Comparison of ENCODE assay signal across 10 cellular contexts in the genomic region with DNA sequence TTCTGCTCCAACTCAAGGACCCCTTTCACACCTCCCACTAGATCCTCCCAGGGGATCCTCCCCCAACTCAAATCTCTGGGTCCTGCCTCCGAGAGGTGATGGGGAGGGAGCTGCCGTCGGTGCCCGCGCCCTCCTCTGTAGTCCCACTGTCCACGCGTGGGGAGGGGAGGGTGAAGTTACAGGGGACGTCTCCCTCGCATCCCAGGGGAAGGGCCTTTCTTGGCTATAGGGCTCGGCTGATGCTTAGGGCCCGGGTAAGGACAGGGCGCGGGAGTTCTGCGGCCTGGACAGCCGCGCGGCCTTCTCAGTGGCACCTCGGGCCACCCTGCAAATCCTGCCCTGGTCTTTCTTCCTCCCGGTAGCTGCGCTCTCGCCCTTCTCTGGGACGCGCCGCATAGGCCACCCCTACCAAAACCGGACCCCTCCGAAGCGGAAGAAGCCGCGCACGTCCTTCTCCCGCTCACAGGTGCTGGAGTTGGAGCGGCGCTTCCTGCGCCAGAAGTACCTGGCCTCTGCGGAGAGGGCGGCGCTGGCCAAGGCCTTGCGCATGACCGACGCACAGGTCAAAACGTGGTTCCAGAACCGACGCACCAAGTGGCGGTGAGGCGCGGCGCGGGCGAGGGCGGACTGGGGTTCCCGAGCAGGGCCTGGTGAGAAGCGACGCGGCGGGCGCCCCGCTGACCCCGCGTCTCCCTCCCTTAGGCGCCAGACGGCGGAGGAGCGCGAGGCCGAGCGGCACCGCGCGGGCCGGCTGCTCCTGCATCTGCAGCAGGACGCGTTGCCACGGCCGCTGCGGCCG. TPM values are rescaled to one million over a fixed set of nuclear protein-coding genes. Genes with fewer than 3 reads are reported as not detected.
DNase-seq lines count a peak whose midpoint lies in the region; ATAC-seq and TF ChIP-seq lines count a peak whose summit lies in the region.
"Had no signal": no experiment of that assay in that cellular context is flagged by ENCODE, and none has a peak within 500 bp of the region (broad histone marks: within the 10 kb centered on the region; RNA-seq: fewer than 3 reads in every experiment).

No MANE protein-coding gene starts in this region.

- no peaks in the 10 kb centered on the region for H3K4me1 ChIP-seq in RWPE2 (ENCODE audit: insufficient read depth, poor library complexity, severe bottlenecking)
- peaks cover 0 to 31% of the 10 kb centered on the region in 2 donors for H3K4me1 ChIP-seq in right atrium auricular region
- H3K4me1 ChIP-seq in sigmoid colon: peaks cover 0 to 36% (median 29%) of the 10 kb centered on the region in 4 donors

- TF ChIP-seq POLR2A in sigmoid colon (IDR thresholded peaks at IDR 0.05): no peak

- H3K9me3 ChIP-seq in RWPE2 (ENCODE audit: severe bottlenecking) (no peaks in the 10 kb centered on the region), right atrium auricular region (no peaks in the 10 kb centered on the region), sigmoid colon (no peaks in the 10 kb centered on the region)

- intact Hi-C loops in sigmoid colon (cut with DNase I): no loop called here

- no peaks in the 10 kb centered on the region for H3K36me3 ChIP-seq in RWPE2 (ENCODE audit: low read depth)
- H3K36me3 ChIP-seq in right atrium auricular region: no peaks in the 10 kb centered on the region
- no peaks in the 10 kb centered on the region for H3K36me3 ChIP-seq in sigmoid colon

- TF ChIP-seq EP300 in sigmoid colon (IDR thresholded peaks at IDR 0.05): no peak

- TF ChIP-seq CTCF in RWPE2 (IDR thresholded peaks at IDR 0.05; ENCODE audit: poor library complexity, severe bottlenecking) (no peak), right atrium auricular region (IDR thresholded peaks at IDR 0.05) (no peak), sigmoid colon (IDR thresholded peaks at IDR 0.05) (no peak)

- H3K27ac ChIP-seq in RWPE2 (ENCODE audit: poor library complexity, severe bottlenecking) (no peak overlapping the region), right atrium auricular region (no peak overlapping the region), sigmoid colon (no peak overlapping the region)
- H3K27ac ChIP-seq: KMS-11 had no signal

- WGBS in sigmoid colon, 2 donors: 4 to 6% methylated on average over 76 of the region's 76 CpGs

- DNase-seq in RWPE2 (ENCODE audit: low spot score) (peak; percentile 42), right atrium auricular region (ENCODE audit: low spot score) (no peak), sigmoid colon (peak; percentile 56), Ammon's horn (ENCODE audit: low spot score) (no peak), AG08395 (ENCODE audit: low spot score) (no peak), NCI-H526 (lab: John Stamatoyannopoulos, UW) (no peak)

- ATAC-seq in GM18907 (IDR thresholded peaks at IDR 0.05; ENCODE audit: unreplicated experiment) (peak; percentile 14), RWPE2 (ENCODE audit: low read depth) (no peak), GM18861 (IDR thresholded peaks at IDR 0.05; ENCODE audit: unreplicated experiment) (no peak)

- H3K27me3 ChIP-seq in RWPE2 (ENCODE audit: insufficient read depth, poor library complexity, severe bottlenecking) (peaks cover 85% of the 10 kb centered on the region), right atrium auricular region (peaks cover 42 to 64% of the 10 kb centered on the region in 2 donors), sigmoid colon (peaks cover 51 to 100% (median 93%) of the 10 kb centered on the region in 3 donors)

- no peak overlapping the region for H3K4me3 ChIP-seq in RWPE2 (ENCODE audit: severe bottlenecking)
- peak overlapping the region; percentile 3 to 44 for H3K4me3 ChIP-seq in right atrium auricular region
- peak overlapping the region in 3 of 4 donors; percentile 25 to 40 (median 26) for H3K4me3 ChIP-seq in sigmoid colon

RNA-seq across cellular contexts. Expression of gene TLX2, which starts 1.2 kb away (rescaled TPM):
- not detected for total RNA-seq in right atrium auricular region
- 1 to 10 TPM; 1.2 to 2.5 (median 1.8) TPM for total RNA-seq in sigmoid colon
- 1 to 10 TPM in 1 of 3 donors, not detected in 2; 1.0 TPM for polyA plus RNA-seq in sigmoid colon
- total RNA-seq: epithelial cell of proximal tubule had no signal

RNA-seq across cellular contexts. Expression of gene PCGF1, which starts 8.0 kb away (rescaled TPM):
- 10 to 100 TPM; 15.2 to 19.0 TPM for total RNA-seq in right atrium auricular region
- total RNA-seq in sigmoid colon: 10 to 100 TPM in 3 of 4 donors, 1 to 10 TPM in 1; 8.9 to 22.8 (median 16.0) TPM
- polyA plus RNA-seq in sigmoid colon: 10 to 100 TPM; 12.6 to 22.8 (median 15.7) TPM

RNA-seq across cellular contexts. Expression of gene DQX1, which starts 10.6 kb away (rescaled TPM):
- total RNA-seq in right atrium auricular region (not detected), sigmoid colon (not detected)
- 10 to 100 TPM in 2 of 3 donors, 1 to 10 TPM in 1; 7.2 to 15.6 (median 13.2) TPM for polyA plus RNA-seq in sigmoid colon
- total RNA-seq: epithelial cell of proximal tubule had no signal

RNA-seq across cellular contexts. Expression of gene AUP1, which starts 14.0 kb away (rescaled TPM):
- total RNA-seq in right atrium auricular region: 10 to 100 TPM; 55.2 to 80.9 TPM
- 100 to 1,000 TPM in 1 of 4 donors, 10 to 100 TPM in 3; 76.5 to 133 (median 83.1) TPM for total RNA-seq in sigmoid colon
- 100 to 1,000 TPM in 1 of 3 donors, 10 to 100 TPM in 2; 46.5 to 178 (median 47.4) TPM for polyA plus RNA-seq in sigmoid colon

RNA-seq across cellular contexts. Expression of gene HTRA2, which starts 14.3 kb away (rescaled TPM):
- total RNA-seq in right atrium auricular region (10 to 100 TPM; 16.0 to 27.3 TPM), sigmoid colon (10 to 100 TPM; 28.2 to 39.3 (median 31.8) TPM)
- polyA plus RNA-seq in sigmoid colon: 10 to 100 TPM; 19.7 to 39.8 (median 22.8) TPM

Comparison
In these comparisons a context has a peak if more than half of its experiments do, and no peak if none do; other contexts are left out.
1. DNase-seq: peak in RWPE2 (single experiment) and sigmoid colon (single experiment); none in right atrium auricular region (single experiment), Ammon's horn (single experiment), AG08395 (single experiment) and NCI-H526 (0 of 2).